In genomic region chr9:72903103-72903502, GRCh38 we compare ENCODE assay signal across 29 cellular contexts.
"Had no signal": no experiment of that assay in that cellular context is flagged by ENCODE, and none has a peak within 500 bp of the region (broad histone marks: within the 10 kb centered on the region; RNA-seq: fewer than 3 reads in every experiment).

No MANE protein-coding gene starts in this region.

- H3K27me3 Mint-ChIP-seq: stimulated activated memory B cell treated with anti-CD40 and anti-IgM and Interleukin-4, amounts not matched to agents 10 μg/mL and 1 μg/mL and 100 μg/mL, for 72 hours; stimulated activated naive B cell treated with anti-CD40 and anti-IgM and Interleukin-4, amounts not matched to agents 10 μg/mL and 1 μg/mL and 100 μg/mL, for 72 hours; type B pancreatic cell had no signal

- H3K27ac Mint-ChIP-seq: stimulated activated effector memory CD8-positive, alpha-beta T cell treated with anti-CD3 and anti-CD28 coated beads, Interleukin-12 subunit alpha, Interleukin-12 subunit beta, amount 100 ng/mL, for 72 hours; stimulated activated memory B cell treated with anti-CD40 and anti-IgM and Interleukin-4, amounts not matched to agents 10 μg/mL and 1 μg/mL and 100 μg/mL, for 72 hours; stimulated activated naive B cell treated with anti-CD40 and anti-IgM and Interleukin-4, amounts not matched to agents 10 μg/mL and 1 μg/mL and 100 μg/mL, for 72 hours; stimulated activated naive CD8-positive, alpha-beta T cell treated with anti-CD3 and anti-CD28 coated beads, Interleukin-15, amount 100 ng/mL, for 72 hours; stimulated activated naive CD8-positive, alpha-beta T cell treated with anti-CD3 and anti-CD28 coated beads, Interleukin-15, Interleukin-2, amounts not matched to agents 100 ng/mL and 50 ng/mL, for 24 hours; type B pancreatic cell had no signal

- H3K9me3 Mint-ChIP-seq: stimulated activated effector memory CD8-positive, alpha-beta T cell treated with anti-CD3 and anti-CD28 coated beads, Interleukin-12 subunit alpha, Interleukin-12 subunit beta, amount 100 ng/mL, for 72 hours; stimulated activated memory B cell treated with anti-CD40 and anti-IgM and Interleukin-4, amounts not matched to agents 10 μg/mL and 1 μg/mL and 100 μg/mL, for 72 hours; stimulated activated naive B cell treated with anti-CD40 and anti-IgM and Interleukin-4, amounts not matched to agents 10 μg/mL and 1 μg/mL and 100 μg/mL, for 72 hours; stimulated activated naive CD8-positive, alpha-beta T cell treated with anti-CD3 and anti-CD28 coated beads, Interleukin-15, amount 100 ng/mL, for 72 hours; stimulated activated naive CD8-positive, alpha-beta T cell treated with anti-CD3 and anti-CD28 coated beads, Interleukin-15, Interleukin-2, amounts not matched to agents 100 ng/mL and 50 ng/mL, for 24 hours; type B pancreatic cell had no signal

- H3K4me1 Mint-ChIP-seq: stimulated activated effector memory CD8-positive, alpha-beta T cell treated with anti-CD3 and anti-CD28 coated beads, Interleukin-12 subunit alpha, Interleukin-12 subunit beta, amount 100 ng/mL, for 72 hours; stimulated activated memory B cell treated with anti-CD40 and anti-IgM and Interleukin-4, amounts not matched to agents 10 μg/mL and 1 μg/mL and 100 μg/mL, for 72 hours; stimulated activated naive B cell treated with anti-CD40 and anti-IgM and Interleukin-4, amounts not matched to agents 10 μg/mL and 1 μg/mL and 100 μg/mL, for 72 hours; stimulated activated naive CD8-positive, alpha-beta T cell treated with anti-CD3 and anti-CD28 coated beads, Interleukin-15, amount 100 ng/mL, for 72 hours had no signal

- DNase-seq: stimulated activated CD4-positive, alpha-beta T cell treated with anti-CD3 and anti-CD28 coated beads, Interleukin-2, amount 100 ng/mL, for 48 hours; stimulated activated CD4-positive, alpha-beta T cell treated with anti-CD3 and anti-CD28 coated beads, Interleukin-4, amount 100 ng/mL, for 1 hour; stimulated activated CD4-positive, alpha-beta T cell treated with anti-CD3 and anti-CD28 coated beads, Interleukin-4, amount 100 ng/mL, for 24 hours; stimulated activated CD4-positive, alpha-beta T cell treated with anti-CD3 and anti-CD28 coated beads, Interleukin-4, amount 100 ng/mL, for 4 hours; stimulated activated CD8-positive, alpha-beta memory T cell treated with anti-CD3 and anti-CD28 coated beads, Interleukin-4, amount 100 ng/mL, for 48 hours; stimulated activated naive B cell treated with anti-CD40 and anti-IgM and Interleukin-4, amounts not matched to agents 10 μg/mL and 1 μg/mL and 100 μg/mL, for 72 hours; stimulated activated naive CD4-positive, alpha-beta T cell; stimulated activated naive CD4-positive, alpha-beta T cell treated with Interleukin-2 at 50 U/mL for 16 hours; stimulated activated naive CD8-positive, alpha-beta T cell treated with anti-CD3 and anti-CD28 coated beads, Interleukin-15, amount 100 ng/mL, for 72 hours; stimulated activated naive CD8-positive, alpha-beta T cell treated with anti-CD3 and anti-CD28 coated beads, Interleukin-15, Interleukin-2, amounts not matched to agents 100 U/mL and 50 U/mL, for 24 hours; stomach; substantia nigra; testis; thyroid gland; tibial artery; transverse colon; trophoblast cell; upper lobe of left lung; upper lobe of right lung; uterus had no signal

- FAIRE-seq: urothelium cell line had no signal

- ATAC-seq: stimulated activated effector memory CD8-positive, alpha-beta T cell treated with anti-CD3 and anti-CD28 coated beads, Interleukin-12 subunit alpha, Interleukin-12 subunit beta, amount 100 ng/mL, for 72 hours; stimulated activated memory B cell treated with anti-CD40 and anti-IgM and Interleukin-4, amounts not matched to agents 10 μg/mL and 1 μg/mL and 100 μg/mL, for 72 hours; stimulated activated naive B cell treated with anti-CD40 and anti-IgM and Interleukin-4, amounts not matched to agents 10 μg/mL and 1 μg/mL and 100 μg/mL, for 72 hours; stimulated activated naive CD8-positive, alpha-beta T cell treated with anti-CD3 and anti-CD28 coated beads, Interleukin-15, amount 100 ng/mL, for 72 hours; stimulated activated naive CD8-positive, alpha-beta T cell treated with anti-CD3 and anti-CD28 coated beads, Interleukin-15, Interleukin-2, amounts not matched to agents 100 U/mL and 50 U/mL, for 24 hours; upper lobe of right lung had no signal

- H3K9me3 ChIP-seq: stomach, suprapubic skin, testis, thoracic aorta, thyroid gland, tibial artery, tibial nerve, transverse colon, upper lobe of left lung, upper lobe of right lung, uterus, vagina had no signal

- H3K27ac ChIP-seq: stomach, suprapubic skin, thoracic aorta, thyroid gland, tibial artery, tibial nerve, transverse colon, upper lobe of left lung, upper lobe of right lung, uterus, vagina had no signal

- H3K36me3 Mint-ChIP-seq: stimulated activated effector memory CD8-positive, alpha-beta T cell treated with anti-CD3 and anti-CD28 coated beads, Interleukin-12 subunit alpha, Interleukin-12 subunit beta, amount 100 ng/mL, for 72 hours; stimulated activated memory B cell treated with anti-CD40 and anti-IgM and Interleukin-4, amounts not matched to agents 10 μg/mL and 1 μg/mL and 100 μg/mL, for 72 hours; stimulated activated naive B cell treated with anti-CD40 and anti-IgM and Interleukin-4, amounts not matched to agents 10 μg/mL and 1 μg/mL and 100 μg/mL, for 72 hours had no signal

- H3K4me3 ChIP-seq: stomach, suprapubic skin, testis, thoracic aorta, thyroid gland, tibial artery, tibial nerve, transverse colon, upper lobe of left lung, upper lobe of right lung, uterus, vagina had no signal

- H3K4me1 ChIP-seq: suprapubic skin, tibial artery, upper lobe of left lung, upper lobe of right lung, uterus, vagina had no signal

- H3K4me3 Mint-ChIP-seq: stimulated activated effector memory CD8-positive, alpha-beta T cell treated with anti-CD3 and anti-CD28 coated beads, Interleukin-12 subunit alpha, Interleukin-12 subunit beta, amount 100 ng/mL, for 72 hours; stimulated activated memory B cell treated with anti-CD40 and anti-IgM and Interleukin-4, amounts not matched to agents 10 μg/mL and 1 μg/mL and 100 μg/mL, for 72 hours; stimulated activated naive B cell treated with anti-CD40 and anti-IgM and Interleukin-4, amounts not matched to agents 10 μg/mL and 1 μg/mL and 100 μg/mL, for 72 hours; stimulated activated naive CD8-positive, alpha-beta T cell treated with anti-CD3 and anti-CD28 coated beads, Interleukin-15, amount 100 ng/mL, for 72 hours; stimulated activated naive CD8-positive, alpha-beta T cell treated with anti-CD3 and anti-CD28 coated beads, Interleukin-15, Interleukin-2, amounts not matched to agents 100 ng/mL and 50 ng/mL, for 24 hours; type B pancreatic cell had no signal
